8 cellular contexts compared by ENCODE assay signal in genomic region chr7:129829677-129830631, GRCh38.
DNase-seq lines count a peak whose midpoint lies in the region; ATAC-seq, FAIRE-seq and TF ChIP-seq lines count a peak whose summit lies in the region.

No MANE protein-coding gene starts in this region.

- TF ChIP-seq CTCF in GM12873 (IDR thresholded peaks at IDR 0.05; ENCODE audit: insufficient read depth, low read depth, low read length, missing control alignments) (peak; percentile 86), GM12878 (IDR thresholded peaks at IDR 0.05 in 2 of 3, conservative IDR thresholded peaks at IDR 0.05 in 1 of 3; ENCODE audit: control insufficient read depth in 2 of 3, extremely low read depth in 1 of 3, insufficient read depth in 1 of 3, low read depth in 3 of 3, low read length in 3 of 3) (peak; percentile 76 to 87 (median 80)), sigmoid colon (IDR thresholded peaks at IDR 0.05) (peak; percentile 35 to 79 (median 70))

- peak; percentile 44 for ATAC-seq in GM12878
- no peak for ATAC-seq in HG03045 (IDR thresholded peaks at IDR 0.05; ENCODE audit: unreplicated experiment)
- no peak for ATAC-seq in GM18867 (IDR thresholded peaks at IDR 0.05; ENCODE audit: unreplicated experiment)

- TF ChIP-seq POLR2A in GM12878 (IDR thresholded peaks at IDR 0.05; ENCODE audit: low read depth, low read length) (peak; percentile 59; the same call in 1 of the 2 replicates), sigmoid colon (IDR thresholded peaks at IDR 0.05) (no peak)

- POLR2A ChIA-PET in GM12878 (lab: Charles Lee): no interaction called here

- H3K4me3 ChIP-seq in GM12878 (no peak overlapping the region), sigmoid colon (peak overlapping the region in 2 of 4 donors; percentile 6 to 10)

- RAD21 ChIA-PET in GM12878 (lab: Charles Lee; ENCODE audit: unreplicated experiment): interaction anchor here (0.5 to 2.6 kb wide), 5 partner anchors 11 to 487 kb away, joined by 3 to 36 read pairs (median 3); no protein-coding TSS in a partner anchor

- WGBS in GM12878 (ENCODE audit: insufficient coverage, insufficient replicate concordance, low lambda C conversion rate, missing lambda C conversion rate): 21% methylated on average over 22 of the region's 22 CpGs
- WGBS in sigmoid colon, 2 donors: 15 to 25% methylated on average over 22 of the region's 22 CpGs

- H3K27ac ChIP-seq in GM12878 (ENCODE audit: control insufficient read depth, insufficient read depth) (no peak overlapping the region), sigmoid colon (peak overlapping the region; percentile 53 to 81 (median 73))

- H3K9me3 ChIP-seq in GM12878 (replicated peaks; ENCODE audit: control insufficient read depth, insufficient read depth, low read length) (no peaks in the 10 kb centered on the region), sigmoid colon (no peaks in the 10 kb centered on the region)

- H3K9ac ChIP-seq in GM12878 (ENCODE audit: control insufficient read depth, insufficient read depth, low read length): no peak overlapping the region

- 0 out of 2 replicates have a peak overlapping the region, but pooled peaks have one; percentile 15 for H3K4me2 ChIP-seq in GM12878 (ENCODE audit: control insufficient read depth, insufficient read depth)

- H2AFZ ChIP-seq in GM12878 (ENCODE audit: control insufficient read depth, low read depth, low read length): no peak overlapping the region

- no TSS peak for BruUV-seq in GM12878 (replicated peaks; lab: Mats Ljungman, UMichigan)

- SMC1A ChIA-PET in GM12878 (lab: Charles Lee; ENCODE audit: uncharacterized antibody, unreplicated experiment): interaction anchor here (0.7 to 4.9 kb wide), 14 partner anchors 8 to 489 kb away, joined by 3 to 53 read pairs (median 4); no protein-coding TSS in a partner anchor

- intact Hi-C loops in GM12878 (cut with micrococcal nuclease; ENCODE audit: unreplicated experiment): loop anchor here (1.0 to 10.0 kb wide), 3 partner anchors 180 to 463 kb away; no protein-coding TSS in a partner anchor
- intact Hi-C loops in sigmoid colon (cut with DNase I): loop anchor here (2.0 to 10.0 kb wide), 3 partner anchors 123 to 465 kb away; partner anchors contain the start of genes NRF1 and UBE2H

- in situ Hi-C loops in GM12878 (cut with MboI): loop anchor here (5.0 to 10.0 kb wide), 3 partner anchors 163 to 465 kb away; no protein-coding TSS in a partner anchor

- DNase-seq in NCI-H1694 (lab: John Stamatoyannopoulos, UW): peak; percentile 87
- DNase-seq in T-helper 22 cell (ENCODE audit: low read depth): peak; percentile 19
- no peak for DNase-seq in GM12878 (ENCODE audit: low read depth, low spot score)
- peak; percentile 85 for DNase-seq in iPS DF 19.7 (ENCODE audit: low read depth, low spot score)
- DNase-seq in sigmoid colon: peak; percentile 86

- peak; percentile 70 for TF ChIP-seq RAD21 in GM12878 (IDR thresholded peaks at IDR 0.05; ENCODE audit: insufficient read depth, low read depth, low read length)

- no peaks in the 10 kb centered on the region for H3K79me2 ChIP-seq in GM12878 (ENCODE audit: control insufficient read depth, insufficient read depth, low read length)

- H4K20me1 ChIP-seq in GM12878 (ENCODE audit: control insufficient read depth, insufficient read depth): no peaks in the 10 kb centered on the region

- H3K27me3 ChIP-seq in GM12878 (replicated peaks in 1 of 2; ENCODE audit: control insufficient read depth in 2 of 2, insufficient read depth in 2 of 2, low read length in 1 of 2) (no peaks in the 10 kb centered on the region), sigmoid colon (no peaks in the 10 kb centered on the region)

- peak; percentile 81 for FAIRE-seq in GM12878 (lab: Jason Lieb, UNC)

- H3K36me3 ChIP-seq in GM12878 (ENCODE audit: control insufficient read depth in 2 of 2, insufficient read depth in 2 of 2, low read length in 1 of 2) (peaks cover 0 to 5% of the 10 kb centered on the region in 2 experiments; a peak in 3 of 4 replicates), sigmoid colon (peaks cover 0 to 22% (median 7%) of the 10 kb centered on the region in 4 donors)

- H3K4me1 ChIP-seq in GM12878 (ENCODE audit: control insufficient read depth, insufficient read depth, low read length) (no peaks in the 10 kb centered on the region; the same call in 1 of the 2 replicates), sigmoid colon (peaks cover 0 to 45% (median 36%) of the 10 kb centered on the region in 4 donors)

- CTCF ChIA-PET in GM12878 (lab: Yijun Ruan, JAX): interaction anchor here (0.6 to 5.1 kb wide), 30 partner anchors 9 to 487 kb away, joined by 3 to 107 read pairs (median 4); no protein-coding TSS in a partner anchor

- TF ChIP-seq EP300 in GM12878 (IDR thresholded peaks at IDR 0.05; ENCODE audit: borderline replicate concordance in 1 of 2, control insufficient read depth in 1 of 2, low read depth in 2 of 2, low read length in 2 of 2) (no peak), sigmoid colon (IDR thresholded peaks at IDR 0.05) (no peak)

TF ChIP-seq in GM12878, 131 proteins besides CTCF, POLR2A, EP300 and RAD21:
- TF ChIP-seq BMI1 (IDR thresholded peaks at IDR 0.05; ENCODE audit: borderline replicate concordance) (no peak), BACH1 (IDR thresholded peaks at IDR 0.05; ENCODE audit: borderline replicate concordance) (0 out of 2 replicates have a peak, but pooled peaks have one; percentile 9), NBN (IDR thresholded peaks at IDR 0.05) (0 out of 2 replicates have a peak, but pooled peaks have one; percentile 32), SKIL (IDR thresholded peaks at IDR 0.05; ENCODE audit: low read depth, poor library complexity, severe bottlenecking) (peak; percentile 31), SMC3 (IDR thresholded peaks at IDR 0.05; ENCODE audit: borderline replicate concordance, low read length) (peak; percentile 73), TCF3 (IDR thresholded peaks at IDR 0.05; ENCODE audit: borderline replicate concordance, insufficient read depth, low read depth, low read length) (no peak), GABPA (IDR thresholded peaks at IDR 0.05; ENCODE audit: low read depth) (no peak), YY1 (IDR thresholded peaks at IDR 0.05; ENCODE audit: low read depth, low read length) (peak; percentile 81), EED (IDR thresholded peaks at IDR 0.05; ENCODE audit: low read depth) (0 out of 2 replicates have a peak, but pooled peaks have one; percentile 10), CEBPB (IDR thresholded peaks at IDR 0.05; ENCODE audit: borderline replicate concordance in 1 of 2, low read depth in 2 of 2, low read length in 2 of 2) (no peak), HDGF (IDR thresholded peaks at IDR 0.05) (0 out of 2 replicates have a peak, but pooled peaks have one; percentile 36)
- TF ChIP-seq, protein P1, sequence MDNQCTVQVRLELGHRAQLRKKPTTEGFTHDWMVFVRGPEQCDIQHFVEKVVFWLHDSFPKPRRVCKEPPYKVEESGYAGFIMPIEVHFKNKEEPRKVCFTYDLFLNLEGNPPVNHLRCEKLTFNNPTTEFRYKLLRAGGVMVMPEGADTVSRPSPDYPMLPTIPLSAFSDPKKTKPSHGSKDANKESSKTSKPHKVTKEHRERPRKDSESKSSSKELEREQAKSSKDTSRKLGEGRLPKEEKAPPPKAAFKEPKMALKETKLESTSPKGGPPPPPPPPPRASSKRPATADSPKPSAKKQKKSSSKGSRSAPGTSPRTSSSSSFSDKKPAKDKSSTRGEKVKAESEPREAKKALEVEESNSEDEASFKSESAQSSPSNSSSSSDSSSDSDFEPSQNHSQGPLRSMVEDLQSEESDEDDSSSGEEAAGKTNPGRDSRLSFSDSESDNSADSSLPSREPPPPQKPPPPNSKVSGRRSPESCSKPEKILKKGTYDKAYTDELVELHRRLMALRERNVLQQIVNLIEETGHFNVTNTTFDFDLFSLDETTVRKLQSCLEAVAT (IDR thresholded peaks at IDR 0.05): 0 out of 2 replicates have a peak, but pooled peaks have one; percentile 21
